25 cellular contexts compared by ENCODE assay signal in the genomic region with DNA sequence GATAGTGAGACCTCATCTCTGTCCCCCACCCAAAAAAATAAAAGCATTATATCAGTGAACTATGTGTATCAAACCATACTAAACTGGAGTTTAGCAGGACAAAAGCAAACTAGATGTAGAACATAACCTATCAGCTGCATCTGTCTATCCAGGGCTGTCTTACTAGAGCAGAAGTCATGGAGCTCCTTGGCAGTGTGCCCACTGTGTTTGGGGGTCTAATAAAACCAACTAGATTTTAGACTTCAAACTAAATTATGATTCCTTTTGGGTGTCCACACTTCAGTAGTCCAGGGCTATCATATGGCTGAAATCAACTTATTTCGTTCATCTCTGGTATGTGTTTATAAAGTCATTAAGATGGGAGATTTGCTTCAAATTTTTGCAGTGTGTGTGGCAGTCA.
"Had no signal": no experiment of that assay in that cellular context is flagged by ENCODE, and none has a peak within 500 bp of the region (broad histone marks: within the 10 kb centered on the region; RNA-seq: fewer than 3 reads in every experiment).

No MANE protein-coding gene starts in this region.

- H3K9me3 ChIP-seq: ovary, right lobe of liver, thoracic aorta, upper lobe of left lung, vagina had no signal

- H3K36me3 ChIP-seq: ovary had no signal

- H3K27me3 ChIP-seq: ovary, right lobe of liver, upper lobe of left lung, vagina had no signal

- DNase-seq: activated CD4-positive, alpha-beta memory T cell treated with anti-CD3 and anti-CD28 coated beads, Interleukin-2, amount 10 ng/mL, durations not matched to agents 7 days and 5 days; activated CD4-positive, alpha-beta T cell treated with anti-CD3 and anti-CD28 coated beads, Interleukin-2, amount 10 ng/mL, durations not matched to agents 7 days and 5 days; activated CD4-positive, CD25-positive, alpha-beta regulatory T cell; activated naive CD4-positive, alpha-beta T cell; amygdala; caudate nucleus; cortex of kidney; foreskin fibroblast; head of caudate nucleus; hippocampal formation; left colon; mammary epithelial cell; nephron progenitor cell; stimulated activated CD4-positive, alpha-beta T cell treated with anti-CD3 and anti-CD28 coated beads, Interleukin-12 subunit alpha, Interleukin-12 subunit beta, amount 100 ng/mL, for 4 hours; stimulated activated CD4-positive, alpha-beta T cell treated with anti-CD3 and anti-CD28 coated beads, Interleukin-4, amount 100 ng/mL, for 1 hour; T-cell; upper lobe of left lung had no signal

- H3K4me3 ChIP-seq: ovary, right lobe of liver, skin epidermis, thoracic aorta, upper lobe of left lung, vagina had no signal

- H3K27ac Mint-ChIP-seq: activated CD4-positive, alpha-beta T cell treated with anti-CD3 and anti-CD28 coated beads, Interleukin-2, amount 10 ng/mL, durations not matched to agents 7 days and 5 days; nephron progenitor cell; progenitor cell of endocrine pancreas; T-cell had no signal

- H3K27ac ChIP-seq: ovary, right lobe of liver, skin epidermis, thoracic aorta, upper lobe of left lung, vagina had no signal

- ATAC-seq: esophagus mucosa, left colon, right lobe of liver, T-cell had no signal

- H3K27me3 Mint-ChIP-seq: activated CD4-positive, alpha-beta memory T cell treated with anti-CD3 and anti-CD28 coated beads, Interleukin-2, amount 10 ng/mL, durations not matched to agents 7 days and 5 days; activated CD4-positive, alpha-beta T cell treated with anti-CD3 and anti-CD28 coated beads, Interleukin-2, amount 10 ng/mL, durations not matched to agents 7 days and 5 days; progenitor cell of endocrine pancreas; stimulated activated naive CD8-positive, alpha-beta T cell treated with anti-CD3 and anti-CD28 coated beads, Interleukin-15, Interleukin-2, amounts not matched to agents 100 ng/mL and 50 ng/mL, for 24 hours; T-cell had no signal

- H3K9me3 Mint-ChIP-seq: activated CD4-positive, alpha-beta memory T cell treated with anti-CD3 and anti-CD28 coated beads, Interleukin-2, amount 10 ng/mL, durations not matched to agents 7 days and 5 days; activated CD4-positive, alpha-beta T cell treated with anti-CD3 and anti-CD28 coated beads, Interleukin-2, amount 10 ng/mL, durations not matched to agents 7 days and 5 days; nephron progenitor cell; stimulated activated naive CD8-positive, alpha-beta T cell treated with anti-CD3 and anti-CD28 coated beads, Interleukin-15, Interleukin-2, amounts not matched to agents 100 ng/mL and 50 ng/mL, for 24 hours; T-cell had no signal

- H3K4me1 ChIP-seq: right lobe of liver, vagina had no signal

- H3K4me3 Mint-ChIP-seq: activated CD4-positive, alpha-beta memory T cell treated with anti-CD3 and anti-CD28 coated beads, Interleukin-2, amount 10 ng/mL, durations not matched to agents 7 days and 5 days; activated CD4-positive, alpha-beta T cell treated with anti-CD3 and anti-CD28 coated beads, Interleukin-2, amount 10 ng/mL, durations not matched to agents 7 days and 5 days; nephron progenitor cell; stimulated activated naive CD8-positive, alpha-beta T cell treated with anti-CD3 and anti-CD28 coated beads, Interleukin-15, Interleukin-2, amounts not matched to agents 100 ng/mL and 50 ng/mL, for 24 hours; T-cell had no signal
